ENCODE assay signal across 17 cellular contexts in the genomic region with DNA sequence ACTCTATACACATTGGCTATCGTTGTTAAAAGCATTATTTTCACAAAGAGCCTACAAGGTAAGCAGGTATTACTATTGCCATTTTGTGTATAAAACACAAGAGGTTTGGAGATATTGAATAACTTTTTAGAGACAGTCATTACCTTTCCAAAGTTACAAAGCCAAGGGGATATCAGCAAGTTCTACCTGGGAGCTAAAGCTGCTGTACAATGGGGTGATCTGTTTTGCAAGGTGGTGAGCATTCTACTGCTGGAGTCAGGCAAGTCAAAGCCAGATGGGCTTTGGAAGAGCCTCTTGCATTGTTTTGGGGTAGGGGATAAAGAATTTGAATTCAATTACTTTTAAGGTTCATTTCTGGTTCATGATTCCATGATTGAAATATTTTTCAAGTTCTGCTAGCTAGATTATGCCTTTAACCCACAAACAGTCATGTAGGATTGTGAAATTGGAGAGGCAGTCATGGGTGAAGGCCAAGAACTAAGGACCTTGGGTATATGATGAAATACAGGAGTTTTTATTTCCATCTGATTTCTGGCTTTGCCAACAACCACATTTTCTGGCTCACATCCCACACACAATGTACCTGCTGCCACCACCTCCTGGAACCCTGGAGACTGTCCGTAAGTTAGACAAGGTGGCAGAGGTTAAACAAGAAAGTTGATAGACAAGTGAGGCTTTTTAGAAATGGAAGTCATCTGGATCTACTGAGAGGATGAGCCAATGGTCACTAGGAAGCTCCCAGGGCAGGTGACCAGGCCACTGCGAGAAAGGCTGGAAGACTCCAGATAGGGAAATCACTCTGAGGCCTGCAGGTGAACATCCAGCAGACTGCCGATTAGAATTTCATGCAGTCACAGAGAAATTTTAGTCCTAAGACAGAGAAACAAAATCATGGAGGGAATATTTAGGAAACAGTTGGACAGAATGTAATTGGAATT.
DNase-seq lines count a peak whose midpoint lies in the region; ATAC-seq and TF ChIP-seq lines count a peak whose summit lies in the region.
"Had no signal": no experiment of that assay in that cellular context is flagged by ENCODE, and none has a peak within 500 bp of the region (broad histone marks: within the 10 kb centered on the region; RNA-seq: fewer than 3 reads in every experiment).

No MANE protein-coding gene starts in this region.

- no peak for DNase-seq in left cardiac atrium
- no peak for DNase-seq in left ventricle myocardium superior
- peak; percentile 43 for DNase-seq in brain microvascular endothelial cell
- peak; percentile 75 for DNase-seq in kidney glomerular epithelial cell (lab: John Stamatoyannopoulos, UW)
- no peak for DNase-seq in upper lobe of right lung
- DNase-seq in NCI-H510A (lab: John Stamatoyannopoulos, UW) = no peak
- DNase-seq in NCI-H1092 treated with DMSO at 0.1 percent for 48 hours (lab: John Stamatoyannopoulos, UW) = no peak
- DNase-seq in GOT3 (lab: John Stamatoyannopoulos, UW) = no peak
- DNase-seq: activated T-cell treated with anti-CD3 and anti-CD28 coated beads, Interleukin-2, amount 50 U/mL, for 24 hours; hypothalamus; NCI-H1092; NCI-H345; ovary; stimulated activated CD8-positive, alpha-beta memory T cell treated with anti-CD3 and anti-CD28 coated beads, Interleukin-4, amount 100 ng/mL, for 48 hours; SW 1271 had no signal

- ATAC-seq in left cardiac atrium (peak; percentile 50 to 62), left ventricle myocardium superior (no peak), upper lobe of right lung (peak; percentile 70)
- ATAC-seq: activated CD4-positive, CD25-positive, alpha-beta regulatory T cell treated with anti-CD3 and anti-CD28 coated beads, Interleukin-2, amount 50 U/mL, for 24 hours had no signal

- H3K36me3 ChIP-seq in brain microvascular endothelial cell (replicated peaks) (no peaks in the 10 kb centered on the region), upper lobe of right lung (no peaks in the 10 kb centered on the region)
- H3K36me3 ChIP-seq: ascending aorta, ovary had no signal

- peaks cover 4% of the 10 kb centered on the region for H3K4me1 ChIP-seq in upper lobe of right lung
- H3K4me1 ChIP-seq: ascending aorta had no signal

- H3K27me3 ChIP-seq in brain microvascular endothelial cell (replicated peaks) = no peaks in the 10 kb centered on the region
- no peaks in the 10 kb centered on the region for H3K27me3 ChIP-seq in upper lobe of right lung
- H3K27me3 ChIP-seq: ascending aorta, ovary had no signal

- H3K9me3 ChIP-seq in upper lobe of right lung = no peaks in the 10 kb centered on the region
- H3K9me3 ChIP-seq: ascending aorta, ovary had no signal

- in situ Hi-C loops in brain microvascular endothelial cell (cut with HindIII; ENCODE audit: low pct_ligation_motif_present, low sequenced_read_pairs) = no loop called here

- H3K4me3 ChIP-seq in brain microvascular endothelial cell (ENCODE audit: low read depth, low read length) (no peak overlapping the region), upper lobe of right lung (no peak overlapping the region)
- H3K4me3 ChIP-seq: ascending aorta, ovary had no signal

- H3K27ac ChIP-seq in brain microvascular endothelial cell = no peak overlapping the region
- H3K27ac ChIP-seq in upper lobe of right lung = no peak overlapping the region
- H3K27ac ChIP-seq: ascending aorta, ovary had no signal

- TF ChIP-seq CTCF in brain microvascular endothelial cell (IDR thresholded peaks at IDR 0.05; ENCODE audit: low read depth, low read length, missing control alignments) (no peak), upper lobe of right lung (IDR thresholded peaks at IDR 0.05) (no peak)

- intact Hi-C loops in left cardiac atrium (cut with DNase I) (no loop called here), left ventricle myocardium superior (cut with micrococcal nuclease) (no loop called here), upper lobe of right lung (cut with DNase I) (no loop called here)

Comparison
In these comparisons a context has a peak if more than half of its experiments do, and no peak if none do; other contexts are left out.
1. DNase-seq: peak in brain microvascular endothelial cell (single experiment) and kidney glomerular epithelial cell (single experiment); none in left cardiac atrium (single experiment), left ventricle myocardium superior (single experiment), upper lobe of right lung (single experiment), NCI-H510A (single experiment), NCI-H1092 treated with DMSO at 0.1 percent for 48 hours (single experiment) and GOT3 (single experiment).